Comparison of ENCODE assay signal across 1 cellular context in the genomic region with DNA sequence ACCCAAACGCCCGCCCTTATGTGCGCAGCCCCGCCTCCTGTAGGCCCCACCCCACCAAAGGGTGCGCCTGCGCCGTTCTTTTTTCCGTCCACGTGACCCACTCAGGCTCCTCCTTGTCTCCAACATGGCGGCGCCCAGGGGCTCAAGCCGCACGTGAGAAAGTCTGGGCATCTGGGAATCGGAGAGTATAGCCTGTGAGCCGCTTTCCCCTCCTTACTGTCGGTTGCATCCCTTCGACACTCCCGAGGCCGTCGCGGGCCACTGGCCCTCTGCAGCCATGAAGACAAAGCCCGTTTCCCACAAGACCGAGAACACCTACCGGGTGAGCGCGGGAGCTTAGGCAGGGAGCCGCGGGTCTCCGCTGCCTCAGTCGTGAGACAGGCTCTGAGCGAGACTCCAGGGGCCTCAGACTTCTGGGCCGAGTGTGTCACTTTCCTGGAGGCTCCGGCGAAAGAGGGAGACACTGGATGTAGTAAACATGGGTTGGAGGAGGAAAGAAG.
TF ChIP-seq lines count a peak whose summit lies in the region.

A gene (plus strand): TSS at position 100 of the 500 bp plus-strand sequence. CDS start 178 bp downstream, at position 278.

TF ChIP-seq in SK-N-SH, 30 proteins besides CTCF, POLR2A, EP300 and RAD21 (continued from another document):
- TF ChIP-seq, protein P1, sequence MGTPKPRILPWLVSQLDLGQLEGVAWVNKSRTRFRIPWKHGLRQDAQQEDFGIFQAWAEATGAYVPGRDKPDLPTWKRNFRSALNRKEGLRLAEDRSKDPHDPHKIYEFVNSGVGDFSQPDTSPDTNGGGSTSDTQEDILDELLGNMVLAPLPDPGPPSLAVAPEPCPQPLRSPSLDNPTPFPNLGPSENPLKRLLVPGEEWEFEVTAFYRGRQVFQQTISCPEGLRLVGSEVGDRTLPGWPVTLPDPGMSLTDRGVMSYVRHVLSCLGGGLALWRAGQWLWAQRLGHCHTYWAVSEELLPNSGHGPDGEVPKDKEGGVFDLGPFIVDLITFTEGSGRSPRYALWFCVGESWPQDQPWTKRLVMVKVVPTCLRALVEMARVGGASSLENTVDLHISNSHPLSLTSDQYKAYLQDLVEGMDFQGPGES (IDR thresholded peaks at IDR 0.05; ENCODE audit: low read depth, low read length) = no peak
- TF ChIP-seq, protein P2, sequence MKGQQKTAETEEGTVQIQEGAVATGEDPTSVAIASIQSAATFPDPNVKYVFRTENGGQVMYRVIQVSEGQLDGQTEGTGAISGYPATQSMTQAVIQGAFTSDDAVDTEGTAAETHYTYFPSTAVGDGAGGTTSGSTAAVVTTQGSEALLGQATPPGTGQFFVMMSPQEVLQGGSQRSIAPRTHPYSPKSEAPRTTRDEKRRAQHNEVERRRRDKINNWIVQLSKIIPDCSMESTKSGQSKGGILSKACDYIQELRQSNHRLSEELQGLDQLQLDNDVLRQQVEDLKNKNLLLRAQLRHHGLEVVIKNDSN (IDR thresholded peaks at IDR 0.05; ENCODE audit: borderline replicate concordance, low read depth) = peak; percentile 98
- TF ChIP-seq TCF12 (IDR thresholded peaks at IDR 0.05) (no peak), RFX5 (IDR thresholded peaks at IDR 0.05; ENCODE audit: low read length) (no peak), TEAD4 (IDR thresholded peaks at IDR 0.05; ENCODE audit: borderline replicate concordance, insufficient read depth) (no peak), FOSL2 (IDR thresholded peaks at IDR 0.05; ENCODE audit: borderline replicate concordance, low read depth) (no peak), RXRA (IDR thresholded peaks at IDR 0.05; ENCODE audit: borderline replicate concordance, low read depth) (no peak), FOXM1 (IDR thresholded peaks at IDR 0.05; ENCODE audit: low read depth) (no peak), GABPA (IDR thresholded peaks at IDR 0.05; ENCODE audit: low read depth) (peak; percentile 55), RCOR1 (IDR thresholded peaks at IDR 0.05; ENCODE audit: low read length) (no peak), YY1 (IDR thresholded peaks at IDR 0.05; ENCODE audit: low read depth) (peak; percentile 99), ELF1 (IDR thresholded peaks at IDR 0.05) (peak; percentile 75)
- TF ChIP-seq, protein P3, sequence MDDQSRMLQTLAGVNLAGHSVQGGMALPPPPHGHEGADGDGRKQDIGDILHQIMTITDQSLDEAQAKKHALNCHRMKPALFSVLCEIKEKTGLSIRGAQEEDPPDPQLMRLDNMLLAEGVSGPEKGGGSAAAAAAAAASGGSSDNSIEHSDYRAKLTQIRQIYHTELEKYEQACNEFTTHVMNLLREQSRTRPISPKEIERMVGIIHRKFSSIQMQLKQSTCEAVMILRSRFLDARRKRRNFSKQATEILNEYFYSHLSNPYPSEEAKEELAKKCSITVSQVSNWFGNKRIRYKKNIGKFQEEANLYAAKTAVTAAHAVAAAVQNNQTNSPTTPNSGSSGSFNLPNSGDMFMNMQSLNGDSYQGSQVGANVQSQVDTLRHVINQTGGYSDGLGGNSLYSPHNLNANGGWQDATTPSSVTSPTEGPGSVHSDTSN (IDR thresholded peaks at IDR 0.05) = no peak
- TF ChIP-seq, protein P4, sequence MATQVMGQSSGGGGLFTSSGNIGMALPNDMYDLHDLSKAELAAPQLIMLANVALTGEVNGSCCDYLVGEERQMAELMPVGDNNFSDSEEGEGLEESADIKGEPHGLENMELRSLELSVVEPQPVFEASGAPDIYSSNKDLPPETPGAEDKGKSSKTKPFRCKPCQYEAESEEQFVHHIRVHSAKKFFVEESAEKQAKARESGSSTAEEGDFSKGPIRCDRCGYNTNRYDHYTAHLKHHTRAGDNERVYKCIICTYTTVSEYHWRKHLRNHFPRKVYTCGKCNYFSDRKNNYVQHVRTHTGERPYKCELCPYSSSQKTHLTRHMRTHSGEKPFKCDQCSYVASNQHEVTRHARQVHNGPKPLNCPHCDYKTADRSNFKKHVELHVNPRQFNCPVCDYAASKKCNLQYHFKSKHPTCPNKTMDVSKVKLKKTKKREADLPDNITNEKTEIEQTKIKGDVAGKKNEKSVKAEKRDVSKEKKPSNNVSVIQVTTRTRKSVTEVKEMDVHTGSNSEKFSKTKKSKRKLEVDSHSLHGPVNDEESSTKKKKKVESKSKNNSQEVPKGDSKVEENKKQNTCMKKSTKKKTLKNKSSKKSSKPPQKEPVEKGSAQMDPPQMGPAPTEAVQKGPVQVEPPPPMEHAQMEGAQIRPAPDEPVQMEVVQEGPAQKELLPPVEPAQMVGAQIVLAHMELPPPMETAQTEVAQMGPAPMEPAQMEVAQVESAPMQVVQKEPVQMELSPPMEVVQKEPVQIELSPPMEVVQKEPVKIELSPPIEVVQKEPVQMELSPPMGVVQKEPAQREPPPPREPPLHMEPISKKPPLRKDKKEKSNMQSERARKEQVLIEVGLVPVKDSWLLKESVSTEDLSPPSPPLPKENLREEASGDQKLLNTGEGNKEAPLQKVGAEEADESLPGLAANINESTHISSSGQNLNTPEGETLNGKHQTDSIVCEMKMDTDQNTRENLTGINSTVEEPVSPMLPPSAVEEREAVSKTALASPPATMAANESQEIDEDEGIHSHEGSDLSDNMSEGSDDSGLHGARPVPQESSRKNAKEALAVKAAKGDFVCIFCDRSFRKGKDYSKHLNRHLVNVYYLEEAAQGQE (IDR thresholded peaks at IDR 0.05; ENCODE audit: low read depth, low read length) = no peak
